Comparison of ENCODE assay signal across 8 cellular contexts in the genomic region with DNA sequence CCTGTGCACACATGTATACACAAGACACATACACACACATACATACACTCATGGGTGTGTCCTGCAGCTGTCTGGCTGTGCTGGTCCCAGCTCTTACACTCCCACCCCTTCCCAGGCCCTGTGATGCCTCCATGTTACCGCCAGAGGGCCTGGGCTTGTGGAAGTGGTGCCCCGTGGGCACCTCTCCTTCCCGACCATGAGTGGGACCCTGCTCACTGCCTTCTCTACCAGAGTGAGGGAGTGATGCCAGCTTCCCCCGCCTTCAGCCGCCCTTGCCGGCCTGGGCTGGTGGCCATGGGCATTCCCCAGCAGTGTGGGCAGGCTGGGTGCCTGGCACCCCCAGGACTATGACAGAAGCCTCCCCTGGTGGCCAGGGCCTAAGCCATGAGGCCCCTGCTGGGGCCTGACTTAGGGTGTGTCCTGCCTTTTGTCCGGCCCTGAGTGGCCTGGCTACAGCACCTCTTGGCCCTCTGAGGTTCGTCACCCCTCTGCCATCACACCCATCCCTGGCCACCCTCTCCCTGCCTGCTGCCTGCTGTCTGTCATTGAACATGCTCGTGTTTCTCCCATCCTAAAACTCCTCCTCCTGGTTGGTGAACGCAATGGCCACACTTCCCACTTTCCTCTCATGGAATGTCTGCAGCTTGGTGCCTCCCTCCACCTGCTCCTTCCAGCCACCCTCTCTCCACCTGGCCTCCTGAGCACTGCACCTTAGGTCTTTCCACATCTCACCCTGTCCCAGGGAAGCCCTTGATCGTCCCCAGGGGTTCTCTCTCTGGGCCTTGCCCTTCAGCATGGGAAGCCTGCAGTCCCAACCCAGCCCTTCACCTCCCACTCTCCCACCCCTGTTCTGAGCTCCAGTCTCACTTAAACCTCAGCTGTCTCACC. TPM values are rescaled to one million over a fixed set of nuclear protein-coding genes. Genes with fewer than 3 reads are reported as not detected.
DNase-seq lines count a peak whose midpoint lies in the region; ATAC-seq, FAIRE-seq and TF ChIP-seq lines count a peak whose summit lies in the region.

No MANE protein-coding gene starts in this region.

- no TSS peak for BruUV-seq in endothelial cell of umbilical vein (replicated peaks; lab: Mats Ljungman, UMichigan)

- peak; percentile 44 for TF ChIP-seq CTCF in GM10266 (IDR thresholded peaks at IDR 0.05; ENCODE audit: control insufficient read depth, insufficient read depth, low read depth, missing control alignments)
- peak; percentile 69 for TF ChIP-seq CTCF in OCI-LY1 (IDR thresholded peaks at IDR 0.05; ENCODE audit: low read length)
- peak; percentile 50 to 80 for TF ChIP-seq CTCF in endothelial cell of umbilical vein (IDR thresholded peaks at IDR 0.05; ENCODE audit: extremely low read depth in 1 of 2, insufficient read depth in 1 of 2, low read depth in 1 of 2, low read length in 2 of 2)
- TF ChIP-seq CTCF in neural progenitor cell (IDR thresholded peaks at IDR 0.05): peak; percentile 64

- no peaks in the 10 kb centered on the region for H3K4me1 ChIP-seq in OCI-LY1 (ENCODE audit: insufficient read depth, low read length, severe bottlenecking)
- no peaks in the 10 kb centered on the region for H3K4me1 ChIP-seq in endothelial cell of umbilical vein (ENCODE audit: control insufficient read depth, extremely low read depth, insufficient read depth, low read length)
- peaks cover 4% of the 10 kb centered on the region for H3K4me1 ChIP-seq in neural progenitor cell

- H3K9me2 ChIP-seq in OCI-LY1 (ENCODE audit: low read depth, low read length): no peaks in the 10 kb centered on the region

- H2AFZ ChIP-seq in OCI-LY1 (ENCODE audit: low read length) (no peak overlapping the region), endothelial cell of umbilical vein (ENCODE audit: low read depth, low read length) (no peak overlapping the region), neural progenitor cell (replicated peaks) (no peak overlapping the region)

- peaks cover 1% of the 10 kb centered on the region for H3K36me3 Mint-ChIP-seq in neural progenitor cell

- no peak overlapping the region for H3K27ac Mint-ChIP-seq in neural progenitor cell

- intact Hi-C loops in endothelial cell of umbilical vein (cut with micrococcal nuclease): no loop called here

- peaks cover 15% of the 10 kb centered on the region for H3K4me1 Mint-ChIP-seq in neural progenitor cell

- TF ChIP-seq POLR2A in endothelial cell of umbilical vein (IDR thresholded peaks at IDR 0.05; ENCODE audit: low read depth, low read length) (no peak), GM18505 (IDR thresholded peaks at IDR 0.05; ENCODE audit: borderline replicate concordance, extremely low read depth, insufficient read depth, insufficient read length) (no peak)

- H3K9ac ChIP-seq in OCI-LY1 (ENCODE audit: low read length): no peak overlapping the region
- H3K9ac ChIP-seq in endothelial cell of umbilical vein (replicated peaks; ENCODE audit: extremely low read depth, insufficient read depth, low read length): no peak overlapping the region
- no peak overlapping the region for H3K9ac ChIP-seq in neural progenitor cell

- H3K9me3 ChIP-seq in OCI-LY1 (ENCODE audit: low read length) (no peaks in the 10 kb centered on the region), endothelial cell of umbilical vein (replicated peaks; ENCODE audit: control insufficient read depth, insufficient read depth, low read length) (no peaks in the 10 kb centered on the region), neural progenitor cell (ENCODE audit: low read depth) (no peaks in the 10 kb centered on the region)

- CTCF ChIA-PET in endothelial cell of umbilical vein (lab: Charles Lee): interaction anchor here (0.6 to 10.7 kb wide), 17 partner anchors 11 to 403 kb away, joined by 3 to 746 read pairs (median 5); a partner anchor contains a TSS

- peaks cover 5% of the 10 kb centered on the region for H3K9me3 Mint-ChIP-seq in neural progenitor cell

- no peak overlapping the region for H3K4me3 Mint-ChIP-seq in neural progenitor cell

- H3K27ac ChIP-seq in OCI-LY1 (ENCODE audit: low read depth, low read length, poor library complexity, severe bottlenecking) (no peak overlapping the region), endothelial cell of umbilical vein (ENCODE audit: insufficient read depth, low read depth, low read length) (no peak overlapping the region), neural progenitor cell (no peak overlapping the region)

- FAIRE-seq in endothelial cell of umbilical vein (lab: Jason Lieb, UNC): no peak

- H4K20me1 ChIP-seq in OCI-LY1 (ENCODE audit: insufficient read depth, low read length) (no peaks in the 10 kb centered on the region), endothelial cell of umbilical vein (replicated peaks; ENCODE audit: control insufficient read depth, extremely low read depth, insufficient read depth, low read length) (no peaks in the 10 kb centered on the region), neural progenitor cell (ENCODE audit: low read depth) (no peaks in the 10 kb centered on the region)

- no peaks in the 10 kb centered on the region for H3F3A ChIP-seq in OCI-LY1 (ENCODE audit: insufficient read depth, low read length)
- no peaks in the 10 kb centered on the region for H3F3A ChIP-seq in neural progenitor cell (ENCODE audit: low read depth)

- H3K79me2 ChIP-seq in OCI-LY1 (ENCODE audit: insufficient read depth, low read length) (no peaks in the 10 kb centered on the region), endothelial cell of umbilical vein (ENCODE audit: control insufficient read depth, insufficient read depth, low read length) (no peaks in the 10 kb centered on the region), neural progenitor cell (ENCODE audit: low read depth) (no peaks in the 10 kb centered on the region)

- H3K27me3 ChIP-seq in OCI-LY1 (ENCODE audit: insufficient read depth, low read length) (no peaks in the 10 kb centered on the region), endothelial cell of umbilical vein (ENCODE audit: control insufficient read depth in 2 of 2, insufficient read depth in 2 of 2, low read length in 2 of 2) (no peaks in the 10 kb centered on the region), neural progenitor cell (no peaks in the 10 kb centered on the region)

- H3K4me3 ChIP-seq in OCI-LY1 (ENCODE audit: low read depth, low read length, poor library complexity, severe bottlenecking) (no peak overlapping the region), endothelial cell of umbilical vein (replicated peaks in 1 of 3; ENCODE audit: insufficient read depth in 1 of 3, low read depth in 1 of 3, low read length in 3 of 3) (no peak overlapping the region), neural progenitor cell (no peak overlapping the region)

- no peak for ATAC-seq in GM18505 (IDR thresholded peaks at IDR 0.05; ENCODE audit: unreplicated experiment)
- no peak for ATAC-seq in HG02852 (IDR thresholded peaks at IDR 0.05; ENCODE audit: unreplicated experiment)
- no peak for ATAC-seq in HG03139 (IDR thresholded peaks at IDR 0.05; ENCODE audit: unreplicated experiment)

- peaks cover 7% of the 10 kb centered on the region for H3K27me3 Mint-ChIP-seq in neural progenitor cell (ENCODE audit: insufficient read depth, low read depth)

- no peaks in the 10 kb centered on the region for H3K9me1 ChIP-seq in endothelial cell of umbilical vein (replicated peaks; ENCODE audit: control insufficient read depth, extremely low read depth, insufficient read depth, low read length)

- H3K4me2 ChIP-seq in OCI-LY1 (ENCODE audit: low read length) (no peak overlapping the region), endothelial cell of umbilical vein (ENCODE audit: insufficient read depth, low read length) (no peak overlapping the region), neural progenitor cell (no peak overlapping the region)

- no peak for DNase-seq in GM10266 (ENCODE audit: extremely low spot score)
- DNase-seq in endothelial cell of umbilical vein (ENCODE audit: low read depth, low spot score): no peak
- peak; percentile 60 for DNase-seq in neural progenitor cell (ENCODE audit: low spot score)
- DNase-seq in NCI-H345 treated with DMSO at 0.1 percent for 48 hours (lab: John Stamatoyannopoulos, UW; ENCODE audit: unreplicated experiment): no peak

- H3K36me3 ChIP-seq in OCI-LY1 (ENCODE audit: insufficient read depth, low read length) (no peaks in the 10 kb centered on the region), endothelial cell of umbilical vein (ENCODE audit: control insufficient read depth in 2 of 2, extremely low read depth in 1 of 2, insufficient read depth in 2 of 2, low read length in 2 of 2) (no peaks in the 10 kb centered on the region), neural progenitor cell (no peaks in the 10 kb centered on the region)

- POLR2A ChIA-PET in endothelial cell of umbilical vein (lab: Charles Lee): no interaction called here

- dilution Hi-C loops in endothelial cell of umbilical vein (cut with MboI; ENCODE audit: extremely low pct_ligation_motif_present, low sequenced_read_pairs): no loop called here

TF ChIP-seq in endothelial cell of umbilical vein, 7 proteins besides CTCF, POLR2A, EP300 and RAD21 (continues in another document):
- TF ChIP-seq POLR2AphosphoS5 (IDR thresholded peaks at IDR 0.05; ENCODE audit: insufficient read depth, low read depth, low read length): no peak
- no peak for TF ChIP-seq EZH2 (IDR thresholded peaks at IDR 0.05; ENCODE audit: borderline replicate concordance, low read depth, low read length, severe bottlenecking)
- no peak for TF ChIP-seq GATA2 (IDR thresholded peaks at IDR 0.05; ENCODE audit: insufficient read depth, insufficient read length, low read depth, low read length)

RNA-seq across cellular contexts. Expression of a gene that starts 14.6 kb away (rescaled TPM):
- total RNA-seq in endothelial cell of umbilical vein: 8.3 and 8.8 TPM in 2 replicates
- 6.8 and 8.3 TPM in 2 replicates for polyA plus RNA-seq in endothelial cell of umbilical vein
- 5.5 and 7.0 TPM in 2 replicates for polyA plus RNA-seq in endothelial cell of umbilical vein (2011; cell fraction: cytosol; rRNA removed)
- 5.2 and 5.7 TPM in 2 replicates for polyA plus RNA-seq in endothelial cell of umbilical vein (2011; cell fraction: nucleus; rRNA removed)
- polyA plus RNA-seq in endothelial cell of umbilical vein (2012): 6.2 and 9.8 TPM in 2 replicates
- polyA minus RNA-seq in endothelial cell of umbilical vein: 5.0 and 12.6 TPM in 2 replicates
- polyA minus RNA-seq in endothelial cell of umbilical vein (2011; cell fraction: cytosol; rRNA and poly(A)+ RNA removed): 7.5 TPM
- 3.5 and 3.8 TPM in 2 replicates for polyA minus RNA-seq in endothelial cell of umbilical vein (2011; cell fraction: nucleus; rRNA and poly(A)+ RNA removed)
- 4.8 and 12.6 TPM in 2 replicates for total RNA-seq in neural progenitor cell (ENCODE audit: low replicate concordance)

RNA-seq across cellular contexts. Expression of a gene that starts 54.2 kb away (rescaled TPM):
- total RNA-seq in endothelial cell of umbilical vein: 0.07 and 1.4 TPM in 2 replicates
- polyA plus RNA-seq in endothelial cell of umbilical vein: 1.9 and 2.3 TPM in 2 replicates
- 0.65 and 1.4 TPM in 2 replicates for polyA plus RNA-seq in endothelial cell of umbilical vein (2011; cell fraction: cytosol; rRNA removed)
- 0.61 and 1.0 TPM in 2 replicates for polyA plus RNA-seq in endothelial cell of umbilical vein (2011; cell fraction: nucleus; rRNA removed)
- 0.23 and 0.85 TPM in 2 replicates for polyA plus RNA-seq in endothelial cell of umbilical vein (2012)
- polyA minus RNA-seq in endothelial cell of umbilical vein: 0.68 and 0.91 TPM in 2 replicates
- not detected for polyA minus RNA-seq in endothelial cell of umbilical vein (2011; cell fraction: cytosol; rRNA and poly(A)+ RNA removed)
- 0.14 and 0.67 TPM in 2 replicates for polyA minus RNA-seq in endothelial cell of umbilical vein (2011; cell fraction: nucleus; rRNA and poly(A)+ RNA removed)
- 15.0 and 15.9 TPM in 2 replicates for total RNA-seq in neural progenitor cell (ENCODE audit: low replicate concordance)
